1 cellular context compared by ENCODE assay signal in the genomic region with DNA sequence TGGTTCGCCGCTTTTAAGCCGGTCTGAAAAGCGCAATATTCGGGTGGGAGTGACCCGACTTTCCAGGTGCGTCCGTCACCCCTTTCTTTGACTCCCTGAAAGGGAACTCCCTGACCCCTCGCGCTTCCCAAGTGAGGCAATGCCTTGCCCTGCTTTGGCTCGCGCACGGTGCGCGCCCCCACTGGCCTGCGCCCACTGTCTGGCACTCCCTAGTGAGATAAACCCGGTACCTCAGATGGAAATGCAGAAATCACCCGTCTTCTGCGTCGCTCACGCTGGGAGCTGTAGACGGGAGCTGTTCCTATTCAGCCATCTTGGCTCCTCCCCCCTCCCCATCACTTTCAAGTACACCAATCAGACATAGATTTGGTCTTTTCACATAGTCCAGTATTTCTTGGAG.
TF ChIP-seq lines count a peak whose summit lies in the region.

No MANE protein-coding gene starts in this region.

TF ChIP-seq in K562, 482 proteins besides CTCF, POLR2A, EP300 and RAD21:
- peak; percentile 15; the same call in 1 of the 2 replicates for TF ChIP-seq CHAMP1 (IDR thresholded peaks at IDR 0.05)
